In the genomic region with DNA sequence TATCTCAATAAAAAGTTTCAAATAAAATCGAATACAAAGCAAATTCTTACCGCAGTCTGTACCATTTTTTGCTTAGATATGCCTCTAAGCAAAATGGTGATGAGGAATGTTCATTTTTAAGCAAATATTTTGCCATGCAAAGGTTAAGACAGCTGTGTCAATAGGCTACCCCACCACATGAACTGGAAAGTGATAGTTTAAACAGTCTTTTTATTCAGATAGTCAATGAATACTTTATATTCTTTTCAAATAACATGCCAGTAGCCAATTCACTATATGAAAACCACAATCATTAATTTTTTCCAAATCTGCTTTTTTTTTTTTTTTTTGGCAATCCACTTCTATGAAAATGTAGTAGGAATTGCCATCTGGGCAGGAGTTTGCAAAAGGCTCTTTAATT, we compare ENCODE assay signal across 23 cellular contexts.
"Had no signal": no experiment of that assay in that cellular context is flagged by ENCODE, and none has a peak within 500 bp of the region (broad histone marks: within the 10 kb centered on the region; RNA-seq: fewer than 3 reads in every experiment).

No MANE protein-coding gene starts in this region.

- H3K36me3 ChIP-seq: SJCRH30 had no signal

- DNase-seq: Kasumi-1, MM.1S, NCI-H1048, NCI-H1105, NCI-H1417, NCI-H1436 treated with DMSO at 0.1 percent for 48 hours, NCI-H187, NCI-H2029, NCI-H2081 treated with DMSO at 0.1 percent for 48 hours, NCI-H2171, NCI-H226, NCI-H446, NCI-H510A, NCI-H524 treated with DMSO at 0.1 percent for 48 hours, NCI-H69, NCI-H774, SHP77 treated with DMSO at 0.1 percent for 48 hours, SJCRH30 had no signal

- H3K9ac ChIP-seq: KMS-11 had no signal

- H3K27me3 ChIP-seq: SJCRH30 had no signal

- H3K4me3 Mint-ChIP-seq: IgD-negative memory B cell had no signal

- H3K9me3 ChIP-seq: SJCRH30 had no signal

- H3K27ac ChIP-seq: HL-60, KMS-11, RWPE1, SJCRH30 had no signal

- H3K4me1 Mint-ChIP-seq: IgD-negative memory B cell had no signal

- H3K4me1 ChIP-seq: SJCRH30 had no signal

- H3K36me3 Mint-ChIP-seq: IgD-negative memory B cell had no signal

- H3K4me3 ChIP-seq: K562, SJCRH30 had no signal

- H3K27ac Mint-ChIP-seq: IgD-negative memory B cell had no signal
